ENCODE assay signal across 1 cellular context in the genomic region with DNA sequence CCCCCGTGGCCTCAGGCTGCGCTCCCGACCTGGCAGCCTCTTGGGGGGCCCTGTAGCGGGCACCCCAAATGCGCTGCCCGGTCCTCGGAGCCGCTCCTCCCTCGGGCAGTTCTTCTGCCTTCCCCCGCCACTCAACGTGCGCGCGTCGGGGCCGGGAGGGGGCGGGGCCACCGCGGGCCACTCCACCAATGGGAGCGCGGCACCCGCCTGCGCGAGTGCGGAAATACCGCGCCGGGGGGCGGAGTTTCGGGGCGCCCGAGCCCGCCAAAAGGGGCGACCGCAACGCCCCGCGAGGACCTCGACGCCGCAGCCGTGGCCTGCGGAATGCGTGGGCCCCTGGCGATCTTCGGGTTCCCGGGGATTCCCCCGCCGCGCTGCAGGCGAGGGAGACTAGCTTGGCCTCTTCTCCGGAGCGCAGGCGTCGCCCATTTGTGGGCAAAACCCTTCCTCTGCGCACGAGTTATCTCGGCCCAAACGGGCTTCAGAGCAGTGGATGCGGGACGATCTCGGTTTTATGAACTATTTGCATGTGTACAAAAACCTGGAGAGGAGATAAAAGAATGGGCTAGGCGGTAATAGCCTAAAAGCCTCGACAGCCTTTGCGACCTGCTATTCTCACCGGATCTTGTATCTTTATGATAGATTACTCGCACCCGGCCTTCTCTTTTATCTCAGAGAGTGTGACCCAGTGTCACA.
A peak's percentile ranks its signal among the peaks of the same experiment; 100 is the strongest.
TF ChIP-seq lines count a peak whose summit lies in the region.

A gene with protein sequence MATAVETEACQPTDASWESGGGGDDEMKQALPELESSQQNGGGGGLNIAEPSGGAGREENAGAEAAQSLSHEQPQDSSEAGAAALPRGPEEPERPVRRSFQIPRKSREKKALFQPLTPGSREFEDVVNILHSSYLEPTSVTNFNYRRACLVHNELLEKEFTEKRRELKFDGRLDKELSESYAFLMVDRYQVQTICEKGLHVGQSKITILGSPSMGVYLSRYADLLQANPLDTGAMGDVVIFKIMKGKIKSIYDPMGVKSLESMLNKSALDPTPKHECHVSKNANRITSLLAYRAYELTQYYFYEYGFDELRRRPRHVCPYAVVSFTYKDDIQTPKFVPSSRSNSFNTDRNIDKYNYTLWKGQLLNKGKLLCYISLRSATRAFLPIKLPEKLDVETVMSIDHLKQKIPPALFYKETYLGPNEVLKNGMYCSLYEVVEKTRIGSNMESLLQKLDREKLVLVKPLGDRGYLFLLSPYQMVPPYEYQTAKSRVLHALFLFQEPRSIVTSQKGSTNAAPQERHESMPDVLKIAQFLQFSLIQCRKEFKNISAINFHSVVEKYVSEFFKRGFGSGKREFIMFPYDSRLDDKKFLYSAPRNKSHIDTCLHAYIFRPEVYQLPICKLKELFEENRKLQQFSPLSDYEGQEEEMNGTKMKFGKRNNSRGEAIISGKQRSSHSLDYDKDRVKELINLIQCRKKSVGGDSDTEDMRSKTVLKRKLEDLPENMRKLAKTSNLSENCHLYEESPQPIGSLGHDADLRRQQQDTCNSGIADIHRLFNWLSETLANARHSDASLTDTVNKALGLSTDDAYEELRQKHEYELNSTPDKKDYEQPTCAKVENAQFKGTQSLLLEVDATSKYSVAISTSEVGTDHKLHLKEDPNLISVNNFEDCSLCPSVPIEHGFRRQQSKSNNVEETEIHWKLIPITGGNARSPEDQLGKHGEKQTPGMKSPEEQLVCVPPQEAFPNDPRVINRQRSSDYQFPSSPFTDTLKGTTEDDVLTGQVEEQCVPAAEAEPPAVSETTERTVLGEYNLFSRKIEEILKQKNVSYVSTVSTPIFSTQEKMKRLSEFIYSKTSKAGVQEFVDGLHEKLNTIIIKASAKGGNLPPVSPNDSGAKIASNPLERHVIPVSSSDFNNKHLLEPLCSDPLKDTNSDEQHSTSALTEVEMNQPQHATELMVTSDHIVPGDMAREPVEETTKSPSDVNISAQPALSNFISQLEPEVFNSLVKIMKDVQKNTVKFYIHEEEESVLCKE (N-terminal part only) (minus strand): TSS at position 144 of the 696 bp plus-strand sequence. CDS start 259 bp downstream, outside the sequence.

TF ChIP-seq in HepG2, 621 proteins besides CTCF, POLR2A, EP300 and RAD21 (continued from another document and continues in another):
- TF ChIP-seq, protein P1, sequence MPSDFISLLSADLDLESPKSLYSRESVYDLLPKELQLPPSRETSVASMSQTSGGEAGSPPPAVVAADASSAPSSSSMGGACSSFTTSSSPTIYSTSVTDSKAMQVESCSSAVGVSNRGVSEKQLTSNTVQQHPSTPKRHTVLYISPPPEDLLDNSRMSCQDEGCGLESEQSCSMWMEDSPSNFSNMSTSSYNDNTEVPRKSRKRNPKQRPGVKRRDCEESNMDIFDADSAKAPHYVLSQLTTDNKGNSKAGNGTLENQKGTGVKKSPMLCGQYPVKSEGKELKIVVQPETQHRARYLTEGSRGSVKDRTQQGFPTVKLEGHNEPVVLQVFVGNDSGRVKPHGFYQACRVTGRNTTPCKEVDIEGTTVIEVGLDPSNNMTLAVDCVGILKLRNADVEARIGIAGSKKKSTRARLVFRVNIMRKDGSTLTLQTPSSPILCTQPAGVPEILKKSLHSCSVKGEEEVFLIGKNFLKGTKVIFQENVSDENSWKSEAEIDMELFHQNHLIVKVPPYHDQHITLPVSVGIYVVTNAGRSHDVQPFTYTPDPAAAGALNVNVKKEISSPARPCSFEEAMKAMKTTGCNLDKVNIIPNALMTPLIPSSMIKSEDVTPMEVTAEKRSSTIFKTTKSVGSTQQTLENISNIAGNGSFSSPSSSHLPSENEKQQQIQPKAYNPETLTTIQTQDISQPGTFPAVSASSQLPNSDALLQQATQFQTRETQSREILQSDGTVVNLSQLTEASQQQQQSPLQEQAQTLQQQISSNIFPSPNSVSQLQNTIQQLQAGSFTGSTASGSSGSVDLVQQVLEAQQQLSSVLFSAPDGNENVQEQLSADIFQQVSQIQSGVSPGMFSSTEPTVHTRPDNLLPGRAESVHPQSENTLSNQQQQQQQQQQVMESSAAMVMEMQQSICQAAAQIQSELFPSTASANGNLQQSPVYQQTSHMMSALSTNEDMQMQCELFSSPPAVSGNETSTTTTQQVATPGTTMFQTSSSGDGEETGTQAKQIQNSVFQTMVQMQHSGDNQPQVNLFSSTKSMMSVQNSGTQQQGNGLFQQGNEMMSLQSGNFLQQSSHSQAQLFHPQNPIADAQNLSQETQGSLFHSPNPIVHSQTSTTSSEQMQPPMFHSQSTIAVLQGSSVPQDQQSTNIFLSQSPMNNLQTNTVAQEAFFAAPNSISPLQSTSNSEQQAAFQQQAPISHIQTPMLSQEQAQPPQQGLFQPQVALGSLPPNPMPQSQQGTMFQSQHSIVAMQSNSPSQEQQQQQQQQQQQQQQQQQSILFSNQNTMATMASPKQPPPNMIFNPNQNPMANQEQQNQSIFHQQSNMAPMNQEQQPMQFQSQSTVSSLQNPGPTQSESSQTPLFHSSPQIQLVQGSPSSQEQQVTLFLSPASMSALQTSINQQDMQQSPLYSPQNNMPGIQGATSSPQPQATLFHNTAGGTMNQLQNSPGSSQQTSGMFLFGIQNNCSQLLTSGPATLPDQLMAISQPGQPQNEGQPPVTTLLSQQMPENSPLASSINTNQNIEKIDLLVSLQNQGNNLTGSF (CRISPR knock-in tag; IDR thresholded peaks at IDR 0.05): peak; percentile 88
- no peak for TF ChIP-seq ZFP62 (CRISPR knock-in tag; IDR thresholded peaks at IDR 0.05)
- TF ChIP-seq SMYD3 (CRISPR knock-in tag; IDR thresholded peaks at IDR 0.05): peak; percentile 88
- no peak for TF ChIP-seq MAF1 (CRISPR knock-in tag; IDR thresholded peaks at IDR 0.05; ENCODE audit: borderline replicate concordance)
- peak; percentile 89; the same call in 1 of the 2 replicates for TF ChIP-seq TSC22D2 (CRISPR knock-in tag; IDR thresholded peaks at IDR 0.05; ENCODE audit: borderline replicate concordance)
- TF ChIP-seq, protein P2, sequence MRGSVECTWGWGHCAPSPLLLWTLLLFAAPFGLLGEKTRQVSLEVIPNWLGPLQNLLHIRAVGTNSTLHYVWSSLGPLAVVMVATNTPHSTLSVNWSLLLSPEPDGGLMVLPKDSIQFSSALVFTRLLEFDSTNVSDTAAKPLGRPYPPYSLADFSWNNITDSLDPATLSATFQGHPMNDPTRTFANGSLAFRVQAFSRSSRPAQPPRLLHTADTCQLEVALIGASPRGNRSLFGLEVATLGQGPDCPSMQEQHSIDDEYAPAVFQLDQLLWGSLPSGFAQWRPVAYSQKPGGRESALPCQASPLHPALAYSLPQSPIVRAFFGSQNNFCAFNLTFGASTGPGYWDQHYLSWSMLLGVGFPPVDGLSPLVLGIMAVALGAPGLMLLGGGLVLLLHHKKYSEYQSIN (CRISPR knock-in tag; IDR thresholded peaks at IDR 0.05; ENCODE audit: borderline replicate concordance): 0 out of 2 replicates have a peak, but pooled peaks have one; percentile 54
- TF ChIP-seq DZIP1 (CRISPR knock-in tag; IDR thresholded peaks at IDR 0.05): peak; percentile 88
- peak; percentile 71 for TF ChIP-seq POGZ (CRISPR knock-in tag; IDR thresholded peaks at IDR 0.05)
- TF ChIP-seq FOSL2 (CRISPR knock-in tag; IDR thresholded peaks at IDR 0.05): no peak
- no peak for TF ChIP-seq ZNF780A (CRISPR knock-in tag; IDR thresholded peaks at IDR 0.05)
- TF ChIP-seq HDAC2 (CRISPR knock-in tag; IDR thresholded peaks at IDR 0.05): no peak
- TF ChIP-seq ZNF879 (CRISPR knock-in tag; IDR thresholded peaks at IDR 0.05): no peak; the same call in 1 of the 2 replicates
- TF ChIP-seq HNRNPL (IDR thresholded peaks at IDR 0.05; ENCODE audit: low read depth, low read length): no peak
- TF ChIP-seq, protein P3, sequence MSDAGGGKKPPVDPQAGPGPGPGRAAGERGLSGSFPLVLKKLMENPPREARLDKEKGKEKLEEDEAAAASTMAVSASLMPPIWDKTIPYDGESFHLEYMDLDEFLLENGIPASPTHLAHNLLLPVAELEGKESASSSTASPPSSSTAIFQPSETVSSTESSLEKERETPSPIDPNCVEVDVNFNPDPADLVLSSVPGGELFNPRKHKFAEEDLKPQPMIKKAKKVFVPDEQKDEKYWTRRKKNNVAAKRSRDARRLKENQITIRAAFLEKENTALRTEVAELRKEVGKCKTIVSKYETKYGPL (CRISPR knock-in tag; IDR thresholded peaks at IDR 0.05): peak; percentile 64; the same call in 1 of the 2 replicates
- no peak for TF ChIP-seq ZNF432 (CRISPR knock-in tag; IDR thresholded peaks at IDR 0.05; ENCODE audit: borderline replicate concordance)
- TF ChIP-seq ZNF33B (CRISPR knock-in tag; IDR thresholded peaks at IDR 0.05): peak; percentile 77; the same call in 1 of the 2 replicates
- TF ChIP-seq ZNF567 (CRISPR knock-in tag; IDR thresholded peaks at IDR 0.05; ENCODE audit: borderline replicate concordance): no peak
- TF ChIP-seq FOXK2 (IDR thresholded peaks at IDR 0.05): no peak
- TF ChIP-seq, protein P4, sequence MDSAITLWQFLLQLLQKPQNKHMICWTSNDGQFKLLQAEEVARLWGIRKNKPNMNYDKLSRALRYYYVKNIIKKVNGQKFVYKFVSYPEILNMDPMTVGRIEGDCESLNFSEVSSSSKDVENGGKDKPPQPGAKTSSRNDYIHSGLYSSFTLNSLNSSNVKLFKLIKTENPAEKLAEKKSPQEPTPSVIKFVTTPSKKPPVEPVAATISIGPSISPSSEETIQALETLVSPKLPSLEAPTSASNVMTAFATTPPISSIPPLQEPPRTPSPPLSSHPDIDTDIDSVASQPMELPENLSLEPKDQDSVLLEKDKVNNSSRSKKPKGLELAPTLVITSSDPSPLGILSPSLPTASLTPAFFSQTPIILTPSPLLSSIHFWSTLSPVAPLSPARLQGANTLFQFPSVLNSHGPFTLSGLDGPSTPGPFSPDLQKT (CRISPR knock-in tag; IDR thresholded peaks at IDR 0.05; ENCODE audit: borderline replicate concordance): no peak
- no peak; the same call in 1 of the 2 replicates for TF ChIP-seq MLX (CRISPR knock-in tag; IDR thresholded peaks at IDR 0.05)
- no peak; the same call in 1 of the 2 replicates for TF ChIP-seq PHF8 (CRISPR knock-in tag; IDR thresholded peaks at IDR 0.05)
- no peak for TF ChIP-seq KLF13 (CRISPR knock-in tag; IDR thresholded peaks at IDR 0.05)
- TF ChIP-seq ZFP36 (IDR thresholded peaks at IDR 0.05; ENCODE audit: borderline replicate concordance, low read depth, low read length, partially characterized antibody): no peak
- TF ChIP-seq, protein P5, sequence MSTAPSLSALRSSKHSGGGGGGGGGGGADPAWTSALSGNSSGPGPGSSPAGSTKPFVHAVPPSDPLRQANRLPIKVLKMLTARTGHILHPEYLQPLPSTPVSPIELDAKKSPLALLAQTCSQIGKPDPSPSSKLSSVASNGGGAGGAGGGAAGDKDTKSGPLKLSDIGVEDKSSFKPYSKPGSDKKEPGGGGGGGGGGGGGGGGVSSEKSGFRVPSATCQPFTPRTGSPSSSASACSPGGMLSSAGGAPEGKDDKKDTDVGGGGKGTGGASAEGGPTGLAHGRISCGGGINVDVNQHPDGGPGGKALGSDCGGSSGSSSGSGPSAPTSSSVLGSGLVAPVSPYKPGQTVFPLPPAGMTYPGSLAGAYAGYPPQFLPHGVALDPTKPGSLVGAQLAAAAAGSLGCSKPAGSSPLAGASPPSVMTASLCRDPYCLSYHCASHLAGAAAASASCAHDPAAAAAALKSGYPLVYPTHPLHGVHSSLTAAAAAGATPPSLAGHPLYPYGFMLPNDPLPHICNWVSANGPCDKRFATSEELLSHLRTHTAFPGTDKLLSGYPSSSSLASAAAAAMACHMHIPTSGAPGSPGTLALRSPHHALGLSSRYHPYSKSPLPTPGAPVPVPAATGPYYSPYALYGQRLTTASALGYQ (CRISPR knock-in tag; IDR thresholded peaks at IDR 0.05): no peak
- peak; percentile 71; the same call in 1 of the 2 replicates for TF ChIP-seq ZNF75D (CRISPR knock-in tag; IDR thresholded peaks at IDR 0.05; ENCODE audit: borderline replicate concordance)
- TF ChIP-seq SMAD1 (CRISPR knock-in tag; IDR thresholded peaks at IDR 0.05; ENCODE audit: borderline replicate concordance, low read depth): no peak; the same call in 1 of the 2 replicates
- TF ChIP-seq CEBPB (IDR thresholded peaks at IDR 0.05; ENCODE audit: borderline replicate concordance, low read depth, low read length): no peak
- no peak for TF ChIP-seq ZBTB21 (CRISPR knock-in tag; IDR thresholded peaks at IDR 0.05)
- TF ChIP-seq, protein P6, sequence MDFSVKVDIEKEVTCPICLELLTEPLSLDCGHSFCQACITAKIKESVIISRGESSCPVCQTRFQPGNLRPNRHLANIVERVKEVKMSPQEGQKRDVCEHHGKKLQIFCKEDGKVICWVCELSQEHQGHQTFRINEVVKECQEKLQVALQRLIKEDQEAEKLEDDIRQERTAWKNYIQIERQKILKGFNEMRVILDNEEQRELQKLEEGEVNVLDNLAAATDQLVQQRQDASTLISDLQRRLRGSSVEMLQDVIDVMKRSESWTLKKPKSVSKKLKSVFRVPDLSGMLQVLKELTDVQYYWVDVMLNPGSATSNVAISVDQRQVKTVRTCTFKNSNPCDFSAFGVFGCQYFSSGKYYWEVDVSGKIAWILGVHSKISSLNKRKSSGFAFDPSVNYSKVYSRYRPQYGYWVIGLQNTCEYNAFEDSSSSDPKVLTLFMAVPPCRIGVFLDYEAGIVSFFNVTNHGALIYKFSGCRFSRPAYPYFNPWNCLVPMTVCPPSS (IDR thresholded peaks at IDR 0.05): no peak
- TF ChIP-seq, protein P7, sequence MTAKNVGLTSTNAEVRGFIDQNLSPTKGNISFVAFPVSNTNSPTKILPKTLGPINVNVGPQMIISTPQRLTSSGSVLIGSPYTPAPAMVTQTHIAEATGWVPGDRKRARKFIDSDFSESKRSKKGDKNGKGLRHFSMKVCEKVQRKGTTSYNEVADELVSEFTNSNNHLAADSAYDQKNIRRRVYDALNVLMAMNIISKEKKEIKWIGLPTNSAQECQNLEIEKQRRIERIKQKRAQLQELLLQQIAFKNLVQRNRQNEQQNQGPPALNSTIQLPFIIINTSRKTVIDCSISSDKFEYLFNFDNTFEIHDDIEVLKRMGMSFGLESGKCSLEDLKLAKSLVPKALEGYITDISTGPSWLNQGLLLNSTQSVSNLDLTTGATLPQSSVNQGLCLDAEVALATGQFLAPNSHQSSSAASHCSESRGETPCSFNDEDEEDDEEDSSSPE (CRISPR knock-in tag; IDR thresholded peaks at IDR 0.05): peak; percentile 98
- no peak for TF ChIP-seq JUNB (CRISPR knock-in tag; IDR thresholded peaks at IDR 0.05; ENCODE audit: borderline replicate concordance)
- no peak for TF ChIP-seq RFX3 (CRISPR knock-in tag; IDR thresholded peaks at IDR 0.05)
